ENCODE assay signal across 8 cellular contexts in genomic region chr16:56793504-56793903, GRCh38.
DNase-seq lines count a peak whose midpoint lies in the region; ATAC-seq and TF ChIP-seq lines count a peak whose summit lies in the region.

No MANE protein-coding gene starts in this region.

- H3K36me3 ChIP-seq in DOHH2 (ENCODE audit: control insufficient read depth, low read length), result no peaks in the 10 kb centered on the region
- peaks cover under 1% of the 10 kb centered on the region; the same call in 1 of the 2 replicates for H3K36me3 ChIP-seq in Loucy (ENCODE audit: insufficient read depth, low read length)
- no peaks in the 10 kb centered on the region for H3K36me3 ChIP-seq in brain microvascular endothelial cell (replicated peaks)
- H3K36me3 ChIP-seq in mesendoderm (ENCODE audit: control insufficient read depth, insufficient read depth, low read length), result no peaks in the 10 kb centered on the region

- no peaks in the 10 kb centered on the region for H3K4me1 ChIP-seq in DOHH2 (ENCODE audit: control insufficient read depth, low read length)
- H3K4me1 ChIP-seq in Loucy (ENCODE audit: insufficient read depth, low read length, poor library complexity, severe bottlenecking), result no peaks in the 10 kb centered on the region
- H3K4me1 ChIP-seq in mesendoderm (ENCODE audit: control insufficient read depth, low read depth, low read length), result no peaks in the 10 kb centered on the region

- no peak overlapping the region for H3K4ac ChIP-seq in mesendoderm (ENCODE audit: low read depth, low read length)

- ATAC-seq in GM18909 (IDR thresholded peaks at IDR 0.05; ENCODE audit: poor library complexity, unreplicated experiment), result no peak
- no peak for ATAC-seq in GM18502 (IDR thresholded peaks at IDR 0.05; ENCODE audit: poor library complexity, unreplicated experiment)

- H2BK5ac ChIP-seq in mesendoderm (ENCODE audit: low read length), result no peak overlapping the region

- no peaks in the 10 kb centered on the region for H3F3A ChIP-seq in DOHH2 (ENCODE audit: control insufficient read depth, insufficient read depth)
- H3F3A ChIP-seq in Loucy (ENCODE audit: low read depth), result no peaks in the 10 kb centered on the region

- H3K9me3 ChIP-seq in DOHH2 (ENCODE audit: control insufficient read depth, insufficient read depth, low read length), result no peaks in the 10 kb centered on the region
- H3K9me3 ChIP-seq in Loucy (ENCODE audit: insufficient read depth, low read depth, low read length), result no peaks in the 10 kb centered on the region

- H3K4me2 ChIP-seq in DOHH2 (ENCODE audit: low read length) (no peak overlapping the region), Loucy (ENCODE audit: low read depth, low read length, poor library complexity, severe bottlenecking) (no peak overlapping the region), mesendoderm (ENCODE audit: low read length) (no peak overlapping the region)

- H4K5ac ChIP-seq in mesendoderm (ENCODE audit: low read length), result no peak overlapping the region

- peaks cover 9% of the 10 kb centered on the region; the same call in 1 of the 2 replicates for H3K79me2 ChIP-seq in DOHH2 (ENCODE audit: control insufficient read depth, low read length)
- peaks cover 11% of the 10 kb centered on the region for H3K79me2 ChIP-seq in Loucy (ENCODE audit: insufficient read depth, low read length)
- H3K79me2 ChIP-seq in mesendoderm (ENCODE audit: control insufficient read depth, insufficient read depth, low read length), result peaks cover 6% of the 10 kb centered on the region

- peak; percentile 51 for TF ChIP-seq CTCF in DOHH2 (IDR thresholded peaks at IDR 0.05; ENCODE audit: low read depth, low read length, poor library complexity, severe bottlenecking)
- TF ChIP-seq CTCF in Loucy (conservative IDR thresholded peaks at IDR 0.05; ENCODE audit: low read length), result peak; percentile 62
- TF ChIP-seq CTCF in brain microvascular endothelial cell (IDR thresholded peaks at IDR 0.05; ENCODE audit: low read depth, low read length, missing control alignments), result peak; percentile 63

- H3K18ac ChIP-seq in mesendoderm (ENCODE audit: low read length), result no peak overlapping the region

- no peak overlapping the region for H2BK15ac ChIP-seq in mesendoderm (replicated peaks; ENCODE audit: low read depth)

- no CpG with 5 or more reads among the region's 5 CpGs for WGBS in mesendoderm (ENCODE audit: extremely low coverage, insufficient coverage, low lambda C conversion rate)

- H3K27me3 ChIP-seq in DOHH2 (ENCODE audit: control insufficient read depth, low read length) (no peaks in the 10 kb centered on the region), Loucy (ENCODE audit: insufficient read depth, low read length, poor library complexity, severe bottlenecking) (no peaks in the 10 kb centered on the region), brain microvascular endothelial cell (replicated peaks) (no peaks in the 10 kb centered on the region), mesendoderm (ENCODE audit: insufficient read depth, low read length, poor library complexity) (no peaks in the 10 kb centered on the region)

- no peak overlapping the region for H3K27ac ChIP-seq in DOHH2 (ENCODE audit: low read depth, low read length)
- no peak overlapping the region for H3K27ac ChIP-seq in brain microvascular endothelial cell
- H3K27ac ChIP-seq in mesendoderm (ENCODE audit: low read depth, low read length), result no peak overlapping the region

- H4K20me1 ChIP-seq in DOHH2 (ENCODE audit: control insufficient read depth, insufficient read depth, low read depth, low read length) (no peaks in the 10 kb centered on the region; the same call in 1 of the 2 replicates), Loucy (ENCODE audit: insufficient read depth, low read length, poor library complexity, severe bottlenecking) (peaks cover 9% of the 10 kb centered on the region)

- H3K56ac ChIP-seq in mesendoderm (ENCODE audit: low read length), result no peak overlapping the region

- no peak overlapping the region for H3K23ac ChIP-seq in mesendoderm (ENCODE audit: low read length)

- H2BK120ac ChIP-seq in mesendoderm (ENCODE audit: low read depth, low read length), result no peak overlapping the region

- in situ Hi-C loops in brain microvascular endothelial cell (cut with HindIII; ENCODE audit: low pct_ligation_motif_present, low sequenced_read_pairs), result no loop called here

- H2AK5ac ChIP-seq in mesendoderm (ENCODE audit: low read length), result no peak overlapping the region

- H3K9me2 ChIP-seq in DOHH2 (replicated peaks; ENCODE audit: control insufficient read depth, low read length), result no peaks in the 10 kb centered on the region
- H3K9me2 ChIP-seq in Loucy (replicated peaks; ENCODE audit: low read depth, low read length), result no peaks in the 10 kb centered on the region

- H3K79me1 ChIP-seq in mesendoderm (ENCODE audit: low read length), result peaks cover 11% of the 10 kb centered on the region

- no peak overlapping the region for H2AFZ ChIP-seq in Loucy (ENCODE audit: low read length)

- peak; percentile 53 for DNase-seq in brain microvascular endothelial cell
- DNase-seq in mesendoderm, result peak; percentile 53
- DNase-seq in activated T-cell treated with anti-CD3 and anti-CD28 coated beads, Interleukin-2, amount 50 U/mL, for 48 hours, result no peak
- no peak for DNase-seq in DMS153 (lab: John Stamatoyannopoulos, UW)

- H3K4me3 ChIP-seq in DOHH2 (ENCODE audit: low read length) (no peak overlapping the region), Loucy (ENCODE audit: low read length, poor library complexity, severe bottlenecking) (no peak overlapping the region), brain microvascular endothelial cell (ENCODE audit: low read depth, low read length) (no peak overlapping the region), mesendoderm (ENCODE audit: low read length) (no peak overlapping the region)

- no peak overlapping the region for H4K8ac ChIP-seq in mesendoderm (ENCODE audit: low read depth, low read length)

- H3K9ac ChIP-seq in Loucy (ENCODE audit: low read depth, low read length, poor library complexity, severe bottlenecking) (no peak overlapping the region), mesendoderm (ENCODE audit: low read length) (no peak overlapping the region)

Comparison
In these comparisons a context has a peak if more than half of its experiments do, and no peak if none do; other contexts are left out.
1. DNase-seq: peak in brain microvascular endothelial cell (single experiment) and mesendoderm (single experiment); none in activated T-cell treated with anti-CD3 and anti-CD28 coated beads, Interleukin-2, amount 50 U/mL, for 48 hours (0 of 2) and DMS153 (single experiment).
2. Peak in every context shown above with its lines, with median percentiles within 50 percentile points of each other: CTCF ChIP-seq.